ENCODE assay signal across 2 cellular contexts in genomic region chr2:38217401-38218188, GRCh38.
TF ChIP-seq lines count a peak whose summit lies in the region.

No MANE protein-coding gene starts in this region.

TF ChIP-seq in SK-N-SH, 30 proteins besides CTCF, POLR2A, EP300 and RAD21 (continued from another document):
- TF ChIP-seq USF1 (IDR thresholded peaks at IDR 0.05; ENCODE audit: borderline replicate concordance, low read depth) (no peak), MAX (IDR thresholded peaks at IDR 0.05; ENCODE audit: low read depth) (no peak), RXRA (IDR thresholded peaks at IDR 0.05; ENCODE audit: borderline replicate concordance, low read depth) (no peak), FOXM1 (IDR thresholded peaks at IDR 0.05; ENCODE audit: low read depth) (no peak), CHD2 (IDR thresholded peaks at IDR 0.05; ENCODE audit: low read length, partially characterized antibody) (no peak), NRF1 (IDR thresholded peaks at IDR 0.05; ENCODE audit: low read depth, low read length) (no peak)
TF ChIP-seq in SK-N-SH: peak in this region for 0.

TF ChIP-seq in SK-N-SH treated with all-trans-retinoic acid at 6 μM for 48 hours, 23 proteins besides CTCF, POLR2A, EP300 and RAD21 (continued from another document):
- no peak for TF ChIP-seq POU6F1 (CRISPR knock-in tag; IDR thresholded peaks at IDR 0.05; ENCODE audit: borderline replicate concordance, low read depth)
- TF ChIP-seq TSHZ2 (CRISPR knock-in tag; IDR thresholded peaks at IDR 0.05): no peak
- TF ChIP-seq RARB (CRISPR knock-in tag; IDR thresholded peaks at IDR 0.05): no peak
- no peak for TF ChIP-seq TCF4 (CRISPR knock-in tag; IDR thresholded peaks at IDR 0.05; ENCODE audit: borderline replicate concordance)
- TF ChIP-seq OSR1 (CRISPR knock-in tag; IDR thresholded peaks at IDR 0.05): no peak
